Comparison of ENCODE assay signal across 14 cellular contexts in genomic region chr20:47586648-47587306, GRCh38.
A peak's percentile ranks its signal among the peaks of the same experiment; 100 is the strongest.
DNase-seq lines count a peak whose midpoint lies in the region; ATAC-seq, FAIRE-seq and TF ChIP-seq lines count a peak whose summit lies in the region.
"Had no signal": no experiment of that assay in that cellular context is flagged by ENCODE, and none has a peak within 500 bp of the region (broad histone marks: within the 10 kb centered on the region; RNA-seq: fewer than 3 reads in every experiment).

No MANE protein-coding gene starts in this region.

- no peaks in the 10 kb centered on the region for H3K9me3 ChIP-seq in CD4-positive, alpha-beta T cell (ENCODE audit: control insufficient read depth, low read length)
- H3K9me3 ChIP-seq in HCT116 (ENCODE audit: control insufficient read depth in 1 of 2, insufficient read depth in 1 of 2, low read depth in 1 of 2, low read length in 2 of 2): no peaks in the 10 kb centered on the region
- no peaks in the 10 kb centered on the region for H3K9me3 ChIP-seq in HepG2 (ENCODE audit: low read length)
- H3K9me3 ChIP-seq: testis had no signal

- DNase-seq in CD4-positive, alpha-beta T cell: no peak
- DNase-seq in HCT116 (ENCODE audit: low read depth, low spot score) (no peak), astrocyte of the cerebellum (ENCODE audit: low read depth) (peak; percentile 62), HepG2 (ENCODE audit: low spot score) (no peak), COLO829 (ENCODE audit: low spot score) (no peak), urothelium cell line (ENCODE audit: low spot score) (no peak), GM12892 (ENCODE audit: insufficient read length) (no peak)
- DNase-seq: activated CD4-positive, alpha-beta memory T cell treated with anti-CD3 and anti-CD28 coated beads, Interleukin-2, amount 10 ng/mL, durations not matched to agents 7 days and 5 days; activated naive CD4-positive, alpha-beta T cell treated with anti-CD3 and anti-CD28 coated beads, Interleukin-2, amount 50 U/mL, for 16 hours; CD4-positive, alpha-beta memory T cell; dorsolateral prefrontal cortex; testis had no signal

- H3K36me3 ChIP-seq in HCT116 (ENCODE audit: control insufficient read depth in 1 of 2, insufficient read depth in 2 of 2, low read length in 2 of 2) (no peaks in the 10 kb centered on the region), HepG2 (replicated peaks in 1 of 2; ENCODE audit: control insufficient read depth in 1 of 2, insufficient read depth in 2 of 2, low read length in 2 of 2) (peaks cover 15 to 38% of the 10 kb centered on the region in 2 experiments)

- H3K9me2 ChIP-seq in HCT116 (ENCODE audit: insufficient read depth): no peaks in the 10 kb centered on the region

- 93% methylated on average over 7 of the region's 7 CpGs for WGBS in HepG2 (ENCODE audit: low lambda C conversion rate)

- no peaks in the 10 kb centered on the region for H3K27me3 Mint-ChIP-seq in CD4-positive, alpha-beta T cell
- H3K27me3 Mint-ChIP-seq: activated CD4-positive, alpha-beta memory T cell treated with anti-CD3 and anti-CD28 coated beads, Interleukin-2, amount 10 ng/mL, durations not matched to agents 7 days and 5 days; CD4-positive, alpha-beta memory T cell had no signal

- peak overlapping the region; percentile 23 for H3K27ac Mint-ChIP-seq in CD4-positive, alpha-beta T cell
- H3K27ac Mint-ChIP-seq: activated CD4-positive, alpha-beta memory T cell treated with anti-CD3 and anti-CD28 coated beads, Interleukin-2, amount 10 ng/mL, durations not matched to agents 7 days and 5 days had no signal

- CTCF ChIA-PET in CD4-positive, alpha-beta T cell (lab: Charles Lee): no interaction called here
- CTCF ChIA-PET in HCT116 (lab: Charles Lee): no interaction called here
- CTCF ChIA-PET in HepG2 (lab: Yijun Ruan, JAX; ENCODE audit: low intra/inter-chr PET ratio, low total read pairs): no interaction called here

- no peak overlapping the region for H3K4me3 Mint-ChIP-seq in CD4-positive, alpha-beta T cell
- H3K4me3 Mint-ChIP-seq: activated CD4-positive, alpha-beta memory T cell treated with anti-CD3 and anti-CD28 coated beads, Interleukin-2, amount 10 ng/mL, durations not matched to agents 7 days and 5 days; CD4-positive, alpha-beta memory T cell had no signal

- RAD21 ChIA-PET in HCT116 (lab: Charles Lee; ENCODE audit: low non-redundant PET in 1 of 2, low total read pairs in 2 of 2, uncharacterized antibody in 2 of 2, unreplicated experiment in 2 of 2): no interaction called here

- in situ Hi-C loops in astrocyte of the cerebellum (cut with HindIII; ENCODE audit: low sequenced_read_pairs): no loop called here
- in situ Hi-C loops in HepG2 (cut with HindIII; ENCODE audit: extremely low pct_ligation_motif_present, low pct_unique_long_range_greater_than_20kb): no loop called here

- H3K79me2 ChIP-seq in HCT116 (ENCODE audit: insufficient read depth, low read length): peaks cover 6% of the 10 kb centered on the region
- peaks cover 84% of the 10 kb centered on the region for H3K79me2 ChIP-seq in HepG2 (ENCODE audit: insufficient read depth, low read length)

- H3K9me3 Mint-ChIP-seq in CD4-positive, alpha-beta T cell: no peaks in the 10 kb centered on the region
- H3K9me3 Mint-ChIP-seq: activated CD4-positive, alpha-beta memory T cell treated with anti-CD3 and anti-CD28 coated beads, Interleukin-2, amount 10 ng/mL, durations not matched to agents 7 days and 5 days had no signal

- TF ChIP-seq RAD21 in HCT116 (IDR thresholded peaks at IDR 0.05; ENCODE audit: low read depth) (no peak), HepG2 (CRISPR knock-in tag; IDR thresholded peaks at IDR 0.05) (no peak)

- H2AFZ ChIP-seq in HCT116 (ENCODE audit: low read depth, low read length, poor library complexity, severe bottlenecking) (no peak overlapping the region), HepG2 (ENCODE audit: low read length) (no peak overlapping the region)

- TF ChIP-seq EP300 in HepG2 (IDR thresholded peaks at IDR 0.05; ENCODE audit: low read depth in 2 of 2, low read length in 2 of 2): no peak
- no peak for TF ChIP-seq EP300 in HepG2 (CRISPR knock-in tag; IDR thresholded peaks at IDR 0.05; ENCODE audit: borderline replicate concordance)

- no peak overlapping the region for H3K27ac ChIP-seq in CD4-positive, alpha-beta T cell (ENCODE audit: low read depth, low read length)
- H3K27ac ChIP-seq in HCT116 (ENCODE audit: low read depth, low read length): no peak overlapping the region
- no peak overlapping the region for H3K27ac ChIP-seq in HepG2 (ENCODE audit: extremely low read length, insufficient read depth, low read length)
- H3K27ac ChIP-seq: dorsolateral prefrontal cortex, testis had no signal

- POLR2A ChIA-PET in CD4-positive, alpha-beta T cell (lab: Charles Lee): interaction anchor here (0.5 kb wide), 1 partner anchor 203 kb away, joined by 3 read pairs; no protein-coding TSS in a partner anchor
- POLR2A ChIA-PET in HCT116 (lab: Charles Lee): no interaction called here
- POLR2A ChIA-PET in HepG2 (lab: Yijun Ruan, JAX): interaction anchor here (0.6 kb wide), 1 partner anchor 1337 kb away, joined by 3 read pairs; no protein-coding TSS in a partner anchor

- peaks cover 23% of the 10 kb centered on the region for H3K4me1 Mint-ChIP-seq in CD4-positive, alpha-beta T cell (ENCODE audit: low read depth)

- intact Hi-C loops in CD4-positive, alpha-beta T cell (cut with DNase I, micrococcal nuclease): no loop called here
- intact Hi-C loops in HCT116 (cut with micrococcal nuclease) (no loop called here), HepG2 (cut with micrococcal nuclease; ENCODE audit: unreplicated experiment) (no loop called here)

- peaks cover 71% of the 10 kb centered on the region for H3K36me3 Mint-ChIP-seq in CD4-positive, alpha-beta T cell (ENCODE audit: low read depth)

- no peak for TF ChIP-seq CTCF in CD4-positive, alpha-beta T cell (IDR thresholded peaks at IDR 0.05)
- TF ChIP-seq CTCF in HCT116 (IDR thresholded peaks at IDR 0.05 in 2 of 3, conservative IDR thresholded peaks at IDR 0.05 in 1 of 3; ENCODE audit: borderline replicate concordance in 1 of 3, insufficient read depth in 1 of 3, low read depth in 2 of 3, low read length in 2 of 3) (no peak), astrocyte of the cerebellum (IDR thresholded peaks at IDR 0.05; ENCODE audit: low read depth, low read length, missing control alignments) (no peak), HepG2 (CRISPR knock-in tag; IDR thresholded peaks at IDR 0.05) (no peak)

- H3K4me3 ChIP-seq in HCT116 (replicated peaks in 1 of 2; ENCODE audit: low read depth in 1 of 2, low read length in 2 of 2) (no peak overlapping the region), astrocyte of the cerebellum (ENCODE audit: low read depth, low read length) (no peak overlapping the region), HepG2 (replicated peaks in 1 of 3; ENCODE audit: insufficient read depth in 1 of 3, low read depth in 2 of 3, low read length in 3 of 3) (no peak overlapping the region)
- H3K4me3 ChIP-seq: dorsolateral prefrontal cortex, smooth muscle cell, testis had no signal

- no peaks in the 10 kb centered on the region for H4K20me1 ChIP-seq in HCT116 (ENCODE audit: insufficient read depth)
- no peaks in the 10 kb centered on the region for H4K20me1 ChIP-seq in HepG2 (ENCODE audit: insufficient read depth, low read length)

- TF ChIP-seq POLR2A in HCT116 (IDR thresholded peaks at IDR 0.05; ENCODE audit: borderline replicate concordance, extremely low read depth, insufficient read depth, insufficient read length): no peak
- TF ChIP-seq POLR2A in HepG2 (IDR thresholded peaks at IDR 0.05; ENCODE audit: insufficient read depth in 1 of 2, low read depth in 2 of 2, low read length in 2 of 2): no peak
- TF ChIP-seq POLR2A in GM12892 (IDR thresholded peaks at IDR 0.05; ENCODE audit: low read depth, low read length): no peak

- H3K4me1 ChIP-seq in HCT116 (ENCODE audit: control insufficient read depth in 1 of 2, insufficient read depth in 2 of 2, low read length in 2 of 2) (peaks cover 28 to 32% of the 10 kb centered on the region in 2 experiments), HepG2 (ENCODE audit: insufficient read depth, low read length) (peaks cover 8% of the 10 kb centered on the region; the same call in 1 of the 2 replicates)
- H3K4me1 ChIP-seq: testis had no signal

- BruUV-seq in HCT116 (replicated peaks; lab: Mats Ljungman, UMichigan) (TSS peak; percentile 7), HepG2 (replicated peaks; lab: Mats Ljungman, UMichigan) (no TSS peak)

- H3K4me2 ChIP-seq in HCT116 (ENCODE audit: low read length): peak overlapping the region; percentile 35
- no peak overlapping the region for H3K4me2 ChIP-seq in HepG2 (ENCODE audit: low read depth, low read length)
- H3K4me2 ChIP-seq: smooth muscle cell had no signal

- no peak for ATAC-seq in CD4-positive, alpha-beta T cell (ENCODE audit: poor library complexity)
- ATAC-seq in HCT116 (no peak), HepG2 (no peak), HG03135 (IDR thresholded peaks at IDR 0.05; ENCODE audit: unreplicated experiment) (no peak)

- no peak for FAIRE-seq in HepG2 (lab: Jason Lieb, UNC)
- FAIRE-seq in urothelium cell line (lab: Jason Lieb, UNC): no peak
- no peak for FAIRE-seq in GM12892 (lab: Jason Lieb, UNC)

- H3K9ac ChIP-seq in HCT116 (ENCODE audit: low read length): no peak overlapping the region
- H3K9ac ChIP-seq in HepG2 (ENCODE audit: insufficient read depth, low read depth, low read length): no peak overlapping the region

- H3K27me3 ChIP-seq in CD4-positive, alpha-beta T cell (ENCODE audit: control insufficient read depth, insufficient read depth, low read length): no peaks in the 10 kb centered on the region
- H3K27me3 ChIP-seq in HCT116 (ENCODE audit: insufficient read depth, low read length) (no peaks in the 10 kb centered on the region), HepG2 (ENCODE audit: control insufficient read depth in 1 of 2, insufficient read depth in 2 of 2, low read length in 2 of 2) (no peaks in the 10 kb centered on the region)
- H3K27me3 ChIP-seq: dorsolateral prefrontal cortex, testis had no signal

TF ChIP-seq in HCT116, 20 proteins besides CTCF, POLR2A, EP300 and RAD21 (continues in another document):
- TF ChIP-seq MAX (IDR thresholded peaks at IDR 0.05): no peak
- TF ChIP-seq SRF (IDR thresholded peaks at IDR 0.05; ENCODE audit: low read depth): 0 out of 2 replicates have a peak, but pooled peaks have one; percentile 17
- TF ChIP-seq FOSL1 (IDR thresholded peaks at IDR 0.05; ENCODE audit: low read depth): peak; percentile 48
- TF ChIP-seq CEBPB (IDR thresholded peaks at IDR 0.05; ENCODE audit: low read depth): peak; percentile 75; the same call in 1 of the 2 replicates

TF ChIP-seq in HepG2, 621 proteins besides CTCF, POLR2A, EP300 and RAD21:
- TF ChIP-seq CREM (IDR thresholded peaks at IDR 0.05): peak; percentile 17; the same call in 1 of the 2 replicates
- TF ChIP-seq CREM (CRISPR knock-in tag; IDR thresholded peaks at IDR 0.05): no peak
- peak; percentile 29; the same call in 1 of the 2 replicates for TF ChIP-seq KAT2B (IDR thresholded peaks at IDR 0.05; ENCODE audit: borderline replicate concordance, low read depth, low read length)
- no peak for TF ChIP-seq DPF2 (CRISPR knock-in tag; IDR thresholded peaks at IDR 0.05; ENCODE audit: borderline replicate concordance, low read depth)
